15 cellular contexts compared by ENCODE assay signal in the genomic region with DNA sequence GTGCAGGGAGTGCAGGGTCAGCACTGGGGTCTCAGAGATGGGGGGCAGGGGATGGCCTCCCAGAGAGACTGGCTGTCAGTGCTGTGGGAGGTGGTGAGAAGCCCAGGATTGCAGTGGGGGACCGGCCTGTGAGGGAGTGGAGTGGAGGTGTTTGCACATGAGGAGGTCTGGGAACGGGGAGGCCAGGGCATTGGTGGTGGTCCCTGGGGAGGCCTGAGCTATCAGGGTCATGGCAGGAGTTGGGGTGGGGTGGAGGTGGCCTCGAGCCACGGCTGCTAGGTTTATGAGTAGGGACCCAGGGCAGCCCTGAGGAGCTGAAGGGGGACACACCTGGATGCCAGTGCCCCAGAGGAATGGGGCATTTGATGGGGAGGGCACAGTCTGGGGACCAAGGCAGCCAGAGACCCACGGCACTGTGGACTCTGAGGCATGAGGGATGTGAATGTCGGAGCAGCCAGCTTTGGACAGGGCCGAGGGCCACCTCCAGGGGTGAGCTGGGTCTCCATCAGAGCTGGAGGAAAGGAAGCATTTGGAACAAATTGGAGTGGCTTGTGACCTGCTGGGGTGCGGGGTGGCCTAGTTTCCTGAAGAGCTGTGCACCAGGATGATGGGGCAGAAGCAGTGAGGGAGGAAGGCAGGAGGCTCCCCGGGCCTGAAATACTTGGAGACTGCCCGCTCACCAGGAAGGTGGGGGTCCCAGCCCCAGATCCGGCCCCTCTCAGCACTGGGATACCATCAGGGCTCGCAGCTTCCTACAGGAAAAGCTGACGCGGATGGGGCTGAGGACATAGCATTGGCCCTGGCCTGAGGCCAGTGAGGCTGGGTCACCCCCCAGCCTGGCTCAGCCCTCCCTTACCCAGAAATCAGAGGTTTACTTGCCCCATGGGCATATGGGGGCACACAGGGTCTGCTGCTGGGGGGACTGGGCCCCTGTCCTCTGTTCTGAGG. TPM values are rescaled to one million over a fixed set of nuclear protein-coding genes. Genes with fewer than 3 reads are reported as not detected.
DNase-seq lines count a peak whose midpoint lies in the region; ATAC-seq and TF ChIP-seq lines count a peak whose summit lies in the region.
"Had no signal": no experiment of that assay in that cellular context is flagged by ENCODE, and none has a peak within 500 bp of the region (broad histone marks: within the 10 kb centered on the region; RNA-seq: fewer than 3 reads in every experiment).

No MANE protein-coding gene starts in this region.

- 87% methylated on average over 11 of the region's 14 CpGs for WGBS in SK-N-SH (ENCODE audit: low lambda C conversion rate)
- WGBS in stomach, 5 donors, result 86 to 92% (median 88%) methylated on average over 14 of the region's 14 CpGs

- no peak for TF ChIP-seq EP300 in SK-N-SH (IDR thresholded peaks at IDR 0.05; ENCODE audit: borderline replicate concordance in 1 of 2, low read depth in 1 of 2, low read length in 1 of 2)
- no peak for TF ChIP-seq EP300 in stomach (IDR thresholded peaks at IDR 0.05)

- TF ChIP-seq POLR2A in stomach (IDR thresholded peaks at IDR 0.05), result no peak

- H3K9me3 Mint-ChIP-seq in brain, result no peaks in the 10 kb centered on the region
- H3K9me3 Mint-ChIP-seq: CD8-positive, alpha-beta memory T cell had no signal

- no peaks in the 10 kb centered on the region for H3K27me3 Mint-ChIP-seq in brain

- H3K9me2 ChIP-seq in SK-N-SH, result no peaks in the 10 kb centered on the region

- H3K36me3 ChIP-seq in SK-N-SH (replicated peaks in 1 of 2; ENCODE audit: control insufficient read depth in 1 of 2, insufficient read depth in 2 of 2, low read length in 1 of 2) (no peaks in the 10 kb centered on the region), mucosa of descending colon (ENCODE audit: low read depth) (no peaks in the 10 kb centered on the region), stomach (no peaks in the 10 kb centered on the region)
- H3K36me3 ChIP-seq: WERI-Rb-1 had no signal

- peaks cover 5 to 18% of the 10 kb centered on the region in 2 experiments; a peak in 2 of 4 replicates for H3K4me1 ChIP-seq in SK-N-SH (ENCODE audit: control insufficient read depth in 1 of 2, insufficient read depth in 2 of 2, low read depth in 1 of 2, low read length in 1 of 2)
- peaks cover 17% of the 10 kb centered on the region for H3K4me1 ChIP-seq in mucosa of descending colon (ENCODE audit: low read depth)
- H3K4me1 ChIP-seq in stomach, result peaks cover 18 to 48% (median 37%) of the 10 kb centered on the region in 4 donors

- no peaks in the 10 kb centered on the region for H4K20me1 ChIP-seq in SK-N-SH (ENCODE audit: insufficient read depth)

- H3K79me2 ChIP-seq in SK-N-SH (ENCODE audit: insufficient read depth), result no peaks in the 10 kb centered on the region

- TF ChIP-seq CTCF in SK-N-SH (IDR thresholded peaks at IDR 0.05) (no peak), brain (conservative IDR thresholded peaks at IDR 0.05) (no peak), mucosa of descending colon (IDR thresholded peaks at IDR 0.05) (no peak), stomach (IDR thresholded peaks at IDR 0.05) (no peak)

- ATAC-seq in SK-N-SH treated with all-trans-retinoic acid at 6 μM for 48 hours (no peak), mucosa of descending colon (no peak), HG02759 (IDR thresholded peaks at IDR 0.05; ENCODE audit: unreplicated experiment) (no peak)

- H3K27me3 ChIP-seq in SK-N-SH (ENCODE audit: insufficient read depth) (no peaks in the 10 kb centered on the region), stomach (peaks cover 0 to 5% (median 0%) of the 10 kb centered on the region in 3 donors)

- intact Hi-C loops in mucosa of descending colon (cut with DNase I, micrococcal nuclease), result loop anchor here (10.0 kb wide), 1 partner anchor 83 kb away; no protein-coding TSS in a partner anchor
- intact Hi-C loops in stomach (cut with DNase I; ENCODE audit: low total_unique reads), result no loop called here

- no peak overlapping the region for H3K4me3 Mint-ChIP-seq in brain
- H3K4me3 Mint-ChIP-seq: CD8-positive, alpha-beta memory T cell had no signal

- CTCF ChIA-PET in SK-N-SH (lab: Yijun Ruan, JAX), result interaction anchor here (1.0 to 1.4 kb wide), 3 partner anchors 11 to 36 kb away, joined by 3 to 9 read pairs (median 4); no protein-coding TSS in a partner anchor

- H3K4me1 Mint-ChIP-seq in brain, result peaks cover 43% of the 10 kb centered on the region

- peak overlapping the region in 3 of 5 experiments; percentile 63 to 79 (median 64) for H3K27ac Mint-ChIP-seq in brain

- H3K4me2 ChIP-seq in SK-N-SH, result no peak overlapping the region

- DNase-seq in SK-N-SH (peak; percentile 27), mucosa of descending colon (peak in 2 of 3 donors; percentile 38 to 43), stomach (no peak)
- no peak for DNase-seq in stimulated activated CD4-positive, alpha-beta T cell treated with anti-CD3 and anti-CD28 coated beads, Interleukin-2, amount 100 ng/mL, for 48 hours
- DNase-seq in activated CD4-positive, alpha-beta T cell treated with anti-CD3 and anti-CD28 coated beads for 4 hours, result no peak
- DNase-seq: activated CD8-positive, alpha-beta memory T cell treated with anti-CD3 and anti-CD28 coated beads for 24 hours; NCI-H1436; nucleus accumbens; stimulated activated naive CD8-positive, alpha-beta T cell treated with anti-CD3 and anti-CD28 coated beads, Interleukin-15, Interleukin-2, amounts not matched to agents 100 U/mL and 50 U/mL, for 24 hours had no signal

- H3K36me3 Mint-ChIP-seq in brain, result no peaks in the 10 kb centered on the region
- H3K36me3 Mint-ChIP-seq: CD8-positive, alpha-beta memory T cell had no signal

- POLR2A ChIA-PET in SK-N-SH (lab: Yijun Ruan, JAX), result no interaction called here

- H3K4me3 ChIP-seq in SK-N-SH (ENCODE audit: low read depth in 2 of 2, low read length in 1 of 2), result no peak overlapping the region
- no peak overlapping the region for H3K4me3 ChIP-seq in mucosa of descending colon
- no peak overlapping the region for H3K4me3 ChIP-seq in stomach

- H3K9me3 ChIP-seq in SK-N-SH (no peaks in the 10 kb centered on the region), mucosa of descending colon (no peaks in the 10 kb centered on the region), stomach (no peaks in the 10 kb centered on the region)

- H3F3A ChIP-seq in SK-N-SH (replicated peaks; ENCODE audit: insufficient read depth), result peaks cover 31% of the 10 kb centered on the region

- H3K9ac ChIP-seq in SK-N-SH, result no peak overlapping the region

- TF ChIP-seq RAD21 in SK-N-SH (IDR thresholded peaks at IDR 0.05; ENCODE audit: low read length), result no peak

- H3K27ac ChIP-seq in SK-N-SH (ENCODE audit: low read depth in 2 of 2, low read length in 1 of 2) (no peak overlapping the region; a peak in 1 of 4 replicates), stomach (peak overlapping the region in 4 of 5 donors; percentile 74 to 85 (median 75))
- H3K27ac ChIP-seq: 22Rv1 had no signal

- H2AFZ ChIP-seq in SK-N-SH (ENCODE audit: low read depth), result no peak overlapping the region

TF ChIP-seq in SK-N-SH, 30 proteins besides CTCF, POLR2A, EP300 and RAD21 (continues in another document):
- TF ChIP-seq, protein P1, sequence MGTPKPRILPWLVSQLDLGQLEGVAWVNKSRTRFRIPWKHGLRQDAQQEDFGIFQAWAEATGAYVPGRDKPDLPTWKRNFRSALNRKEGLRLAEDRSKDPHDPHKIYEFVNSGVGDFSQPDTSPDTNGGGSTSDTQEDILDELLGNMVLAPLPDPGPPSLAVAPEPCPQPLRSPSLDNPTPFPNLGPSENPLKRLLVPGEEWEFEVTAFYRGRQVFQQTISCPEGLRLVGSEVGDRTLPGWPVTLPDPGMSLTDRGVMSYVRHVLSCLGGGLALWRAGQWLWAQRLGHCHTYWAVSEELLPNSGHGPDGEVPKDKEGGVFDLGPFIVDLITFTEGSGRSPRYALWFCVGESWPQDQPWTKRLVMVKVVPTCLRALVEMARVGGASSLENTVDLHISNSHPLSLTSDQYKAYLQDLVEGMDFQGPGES (IDR thresholded peaks at IDR 0.05; ENCODE audit: low read depth, low read length), result no peak
- no peak for TF ChIP-seq ELF1 (IDR thresholded peaks at IDR 0.05)
- no peak for TF ChIP-seq CHD2 (IDR thresholded peaks at IDR 0.05; ENCODE audit: low read length, partially characterized antibody)
- TF ChIP-seq RFX5 (IDR thresholded peaks at IDR 0.05; ENCODE audit: low read length), result no peak
- TF ChIP-seq GABPA (IDR thresholded peaks at IDR 0.05; ENCODE audit: low read depth), result no peak
- TF ChIP-seq, protein P2, sequence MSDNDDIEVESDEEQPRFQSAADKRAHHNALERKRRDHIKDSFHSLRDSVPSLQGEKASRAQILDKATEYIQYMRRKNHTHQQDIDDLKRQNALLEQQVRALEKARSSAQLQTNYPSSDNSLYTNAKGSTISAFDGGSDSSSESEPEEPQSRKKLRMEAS (IDR thresholded peaks at IDR 0.05; ENCODE audit: low read depth), result no peak
- no peak for TF ChIP-seq MXI1 (IDR thresholded peaks at IDR 0.05; ENCODE audit: low read depth, low read length)

TF ChIP-seq in SK-N-SH treated with all-trans-retinoic acid at 6 μM for 48 hours, 23 proteins besides CTCF, POLR2A, EP300 and RAD21:
- TF ChIP-seq OSR1 (CRISPR knock-in tag; IDR thresholded peaks at IDR 0.05) (no peak), TOX (CRISPR knock-in tag; IDR thresholded peaks at IDR 0.05; ENCODE audit: borderline replicate concordance) (no peak), ESRRG (CRISPR knock-in tag; IDR thresholded peaks at IDR 0.05) (no peak), RARB (CRISPR knock-in tag; IDR thresholded peaks at IDR 0.05) (no peak), TCF4 (CRISPR knock-in tag; IDR thresholded peaks at IDR 0.05; ENCODE audit: borderline replicate concordance) (no peak), ZFP3 (CRISPR knock-in tag; IDR thresholded peaks at IDR 0.05) (no peak)

RNA-seq across cellular contexts. Expression of gene CSPG4, which starts 9.5 kb away (rescaled TPM):
- 0.28 and 0.35 TPM in 2 replicates for polyA plus RNA-seq in SK-N-SH (2012; rRNA removed)
- 0.08 and 0.17 TPM in 2 replicates for polyA plus RNA-seq in SK-N-SH (2012; cell fraction: cytosol; rRNA removed)
- 0.70 TPM in 2 replicates for polyA plus RNA-seq in SK-N-SH (2012; cell fraction: nucleus; rRNA removed)
- 11.3 TPM for polyA plus RNA-seq in brain (ENCODE audit: insufficient read depth, low read depth, low replicate concordance)
- 10 to 100 TPM in 1 of 3 donors, 1 to 10 TPM in 2; 3.0 to 86.8 (median 7.8) TPM for total RNA-seq in mucosa of descending colon
- 10 to 100 TPM; 15.1 to 44.6 (median 28.1) TPM for total RNA-seq in stomach
- polyA plus RNA-seq in stomach, result 10 to 100 TPM in 1 of 3 donors, 1 to 10 TPM in 2; 1.8 to 15.5 (median 3.1) TPM
- total RNA-seq: CD8-positive, alpha-beta memory T cell had no signal
- polyA plus RNA-seq: CD8-positive, alpha-beta memory T cell had no signal

Comparison
In these comparisons a context has a peak if more than half of its experiments do, and no peak if none do; other contexts are left out.
1. DNase-seq: peak in SK-N-SH (single experiment) and mucosa of descending colon (2 of 3); none in stomach (single experiment), stimulated activated CD4-positive, alpha-beta T cell treated with anti-CD3 and anti-CD28 coated beads, Interleukin-2, amount 100 ng/mL, for 48 hours (0 of 2) and activated CD4-positive, alpha-beta T cell treated with anti-CD3 and anti-CD28 coated beads for 4 hours (0 of 2).
2. H3K27ac ChIP-seq: peak in stomach (4 of 5); none in SK-N-SH (0 of 2).